Comparison of ENCODE assay signal across 9 cellular contexts in the genomic region with DNA sequence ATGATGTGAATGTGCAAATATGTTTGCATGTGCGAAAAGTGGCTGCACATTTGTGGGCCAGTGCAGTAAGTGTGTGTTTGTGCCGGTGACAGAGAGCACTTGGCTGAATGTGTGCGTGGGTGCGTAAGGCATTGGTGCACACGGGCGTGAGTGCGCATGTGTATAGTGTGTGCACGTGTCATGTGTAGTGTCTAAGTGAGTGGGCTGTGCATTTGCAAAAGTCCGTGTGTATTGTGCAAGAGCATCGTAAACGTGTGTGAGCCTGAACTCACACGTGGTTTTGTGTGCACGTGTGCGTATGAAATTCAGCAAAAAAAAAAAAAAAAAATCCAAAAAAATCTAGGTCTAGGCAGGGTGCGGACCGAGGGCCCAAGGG. TPM values are rescaled to one million over a fixed set of nuclear protein-coding genes. Genes with fewer than 3 reads are reported as not detected.
DNase-seq lines count a peak whose midpoint lies in the region; ATAC-seq and TF ChIP-seq lines count a peak whose summit lies in the region.
"Had no signal": no experiment of that assay in that cellular context is flagged by ENCODE, and none has a peak within 500 bp of the region (broad histone marks: within the 10 kb centered on the region; RNA-seq: fewer than 3 reads in every experiment).

No MANE protein-coding gene starts in this region.

- H3K9me3 ChIP-seq in CD4-positive, alpha-beta memory T cell (ENCODE audit: control insufficient read depth in 1 of 2, low read length in 2 of 2) = no peaks in the 10 kb centered on the region
- no peaks in the 10 kb centered on the region for H3K9me3 ChIP-seq in HEK293 (ENCODE audit: control insufficient read depth, insufficient read depth, low read depth, low read length)
- H3K9me3 ChIP-seq in prostate gland = no peaks in the 10 kb centered on the region

- H3K27ac Mint-ChIP-seq in CD4-positive, alpha-beta memory T cell = peak overlapping the region in 1 of 7 donors; percentile 6
- H3K27ac Mint-ChIP-seq in activated CD8-positive, alpha-beta T cell treated with anti-CD3 and anti-CD28 coated beads for 36 hours = no peak overlapping the region
- H3K27ac Mint-ChIP-seq: dendritic cell treated with granulocyte-macrophage colony-stimulating factor and Interleukin-4, amounts not matched to agents 40 ng/mL and 50 ng/mL, for 4 days had no signal

- CTCF ChIA-PET in CD4-positive, alpha-beta memory T cell (lab: Charles Lee; ENCODE audit: partially characterized antibody) = interaction anchor here (0.6 to 13.9 kb wide), 32 partner anchors 9 to 1346 kb away, joined by 3 to 406 read pairs (median 4); no protein-coding TSS in a partner anchor
- CTCF ChIA-PET in HEK293 (lab: Yijun Ruan, JAX) = interaction anchor here (0.6 to 5.4 kb wide), 36 partner anchors 9 to 1764 kb away, joined by 3 to 88 read pairs (median 4); no protein-coding TSS in a partner anchor
- CTCF ChIA-PET in activated CD8-positive, alpha-beta T cell treated with anti-CD3 and anti-CD28 coated beads for 36 hours (lab: Charles Lee) = interaction anchor here (0.7 to 4.1 kb wide), 38 partner anchors 10 to 1035 kb away, joined by 3 to 193 read pairs (median 4); no protein-coding TSS in a partner anchor

- H3K4me3 ChIP-seq in CD4-positive, alpha-beta memory T cell (ENCODE audit: low read length in 2 of 2) = peak overlapping the region; percentile 31 to 42
- H3K4me3 ChIP-seq in HEK293 (ENCODE audit: low read depth, low read length) (no peak overlapping the region), prostate gland (no peak overlapping the region)

- POLR2A ChIA-PET in CD4-positive, alpha-beta memory T cell (lab: Charles Lee; ENCODE audit: partially characterized antibody) = interaction anchor here (0.5 to 2.3 kb wide), 4 partner anchors 14 to 410 kb away, joined by 3 to 20 read pairs (median 4); no protein-coding TSS in a partner anchor
- POLR2A ChIA-PET in HEK293 (lab: Yijun Ruan, JAX) = interaction anchor here (0.6 to 1.4 kb wide), 3 partner anchors 12 to 1031 kb away, joined by 4 to 6 read pairs (median 4); no protein-coding TSS in a partner anchor
- POLR2A ChIA-PET in activated CD8-positive, alpha-beta T cell treated with anti-CD3 and anti-CD28 coated beads for 36 hours (lab: Charles Lee) = interaction anchor here (0.9 kb wide), 1 partner anchor 931 kb away, joined by 3 read pairs; no protein-coding TSS in a partner anchor

- intact Hi-C loops in CD4-positive, alpha-beta memory T cell (cut with micrococcal nuclease) = loop anchor here (1.0 to 5.0 kb wide), 4 partner anchors 411 to 1343 kb away; no protein-coding TSS in a partner anchor
- intact Hi-C loops in activated CD8-positive, alpha-beta T cell treated with anti-CD3 and anti-CD28 coated beads for 36 hours (cut with micrococcal nuclease) = loop anchor here (1.0 to 5.0 kb wide), 3 partner anchors 49 to 411 kb away; no protein-coding TSS in a partner anchor
- intact Hi-C loops in prostate gland (cut with DNase I) = loop anchor here (1.0 to 10.0 kb wide), 3 partner anchors 641 to 1281 kb away; no protein-coding TSS in a partner anchor

- TF ChIP-seq POLR2A in prostate gland (IDR thresholded peaks at IDR 0.05) = no peak

- H3K27me3 Mint-ChIP-seq in CD4-positive, alpha-beta memory T cell = peaks cover 45 to 53% of the 10 kb centered on the region in 2 donors
- H3K27me3 Mint-ChIP-seq in activated CD8-positive, alpha-beta T cell treated with anti-CD3 and anti-CD28 coated beads for 36 hours = peaks cover 48% of the 10 kb centered on the region

- H3K4me1 Mint-ChIP-seq in CD4-positive, alpha-beta memory T cell = peaks cover 18 to 32% (median 22%) of the 10 kb centered on the region in 4 donors
- H3K4me1 Mint-ChIP-seq in activated CD8-positive, alpha-beta T cell treated with anti-CD3 and anti-CD28 coated beads for 36 hours (ENCODE audit: low read depth) = peaks cover 15% of the 10 kb centered on the region

- WGBS in prostate gland = 22% methylated on average over 16 of the region's 16 CpGs

- H3K36me3 ChIP-seq in CD4-positive, alpha-beta memory T cell (ENCODE audit: insufficient read depth, low read length) = no peaks in the 10 kb centered on the region
- H3K36me3 ChIP-seq in HEK293 (ENCODE audit: control insufficient read depth in 2 of 2, insufficient read depth in 1 of 2, low read length in 2 of 2) (no peaks in the 10 kb centered on the region), prostate gland (no peaks in the 10 kb centered on the region)

- peak; percentile 11 for ATAC-seq in activated CD8-positive, alpha-beta T cell treated with anti-CD3 and anti-CD28 coated beads for 36 hours
- ATAC-seq in left lobe of liver = peak; percentile 7

- peak in 1 of 5 donors; percentile 35 for DNase-seq in CD4-positive, alpha-beta memory T cell
- peak; percentile 25 for DNase-seq in activated CD8-positive, alpha-beta T cell treated with anti-CD3 and anti-CD28 coated beads for 36 hours
- DNase-seq in left lobe of liver (ENCODE audit: low spot score) = no peak
- DNase-seq in prostate gland (ENCODE audit: low spot score) = no peak
- DNase-seq in NCI-H2107 (lab: John Stamatoyannopoulos, UW) = no peak
- DNase-seq in stimulated activated CD4-positive, alpha-beta T cell treated with anti-CD3 and anti-CD28 coated beads, Interleukin-1b, Interleukin-23, amount 100 ng/mL, for 48 hours = no peak
- DNase-seq in NCI-H2081 (lab: John Stamatoyannopoulos, UW) = no peak

- TF ChIP-seq CTCF in HEK293 (tag by site-specific recombination; IDR thresholded peaks at IDR 0.05) = no peak
- TF ChIP-seq CTCF in activated CD8-positive, alpha-beta T cell treated with anti-CD3 and anti-CD28 coated beads for 36 hours (IDR thresholded peaks at IDR 0.05) = no peak
- TF ChIP-seq CTCF in prostate gland (IDR thresholded peaks at IDR 0.05) = no peak

- peaks cover 30% of the 10 kb centered on the region for H3K27me3 ChIP-seq in CD4-positive, alpha-beta memory T cell (ENCODE audit: insufficient read depth, low read length)
- peaks cover 21% of the 10 kb centered on the region for H3K27me3 ChIP-seq in prostate gland (replicated peaks; ENCODE audit: insufficient read depth)

- no peak overlapping the region for H3K27ac ChIP-seq in CD4-positive, alpha-beta memory T cell (ENCODE audit: low read depth, low read length)
- H3K27ac ChIP-seq in HEK293 (ENCODE audit: extremely low read depth, low read depth, low read length) (no peak overlapping the region), prostate gland (no peak overlapping the region)

- H3K4me1 ChIP-seq in CD4-positive, alpha-beta memory T cell (ENCODE audit: insufficient read depth, low read length) = peaks cover 21% of the 10 kb centered on the region
- H3K4me1 ChIP-seq in HEK293 (ENCODE audit: control insufficient read depth, insufficient read depth, low read length) (no peaks in the 10 kb centered on the region), prostate gland (replicated peaks) (no peaks in the 10 kb centered on the region)

- H3K36me3 Mint-ChIP-seq in CD4-positive, alpha-beta memory T cell = no peaks in the 10 kb centered on the region
- no peaks in the 10 kb centered on the region for H3K36me3 Mint-ChIP-seq in activated CD8-positive, alpha-beta T cell treated with anti-CD3 and anti-CD28 coated beads for 36 hours (ENCODE audit: low read depth)

- peaks cover 0 to 3% (median 0%) of the 10 kb centered on the region in 8 donors for H3K9me3 Mint-ChIP-seq in CD4-positive, alpha-beta memory T cell
- no peaks in the 10 kb centered on the region for H3K9me3 Mint-ChIP-seq in activated CD8-positive, alpha-beta T cell treated with anti-CD3 and anti-CD28 coated beads for 36 hours
- H3K9me3 Mint-ChIP-seq: dendritic cell treated with granulocyte-macrophage colony-stimulating factor and Interleukin-4, amounts not matched to agents 40 ng/mL and 50 ng/mL, for 4 days had no signal

- H3K4me3 Mint-ChIP-seq in CD4-positive, alpha-beta memory T cell = peak overlapping the region; percentile 61 to 93 (median 86)
- H3K4me3 Mint-ChIP-seq in activated CD8-positive, alpha-beta T cell treated with anti-CD3 and anti-CD28 coated beads for 36 hours = peak overlapping the region; percentile 56

TF ChIP-seq in HEK293, 187 proteins besides CTCF, POLR2A, EP300 and RAD21 (continues in another document):
- TF ChIP-seq, protein P1, sequence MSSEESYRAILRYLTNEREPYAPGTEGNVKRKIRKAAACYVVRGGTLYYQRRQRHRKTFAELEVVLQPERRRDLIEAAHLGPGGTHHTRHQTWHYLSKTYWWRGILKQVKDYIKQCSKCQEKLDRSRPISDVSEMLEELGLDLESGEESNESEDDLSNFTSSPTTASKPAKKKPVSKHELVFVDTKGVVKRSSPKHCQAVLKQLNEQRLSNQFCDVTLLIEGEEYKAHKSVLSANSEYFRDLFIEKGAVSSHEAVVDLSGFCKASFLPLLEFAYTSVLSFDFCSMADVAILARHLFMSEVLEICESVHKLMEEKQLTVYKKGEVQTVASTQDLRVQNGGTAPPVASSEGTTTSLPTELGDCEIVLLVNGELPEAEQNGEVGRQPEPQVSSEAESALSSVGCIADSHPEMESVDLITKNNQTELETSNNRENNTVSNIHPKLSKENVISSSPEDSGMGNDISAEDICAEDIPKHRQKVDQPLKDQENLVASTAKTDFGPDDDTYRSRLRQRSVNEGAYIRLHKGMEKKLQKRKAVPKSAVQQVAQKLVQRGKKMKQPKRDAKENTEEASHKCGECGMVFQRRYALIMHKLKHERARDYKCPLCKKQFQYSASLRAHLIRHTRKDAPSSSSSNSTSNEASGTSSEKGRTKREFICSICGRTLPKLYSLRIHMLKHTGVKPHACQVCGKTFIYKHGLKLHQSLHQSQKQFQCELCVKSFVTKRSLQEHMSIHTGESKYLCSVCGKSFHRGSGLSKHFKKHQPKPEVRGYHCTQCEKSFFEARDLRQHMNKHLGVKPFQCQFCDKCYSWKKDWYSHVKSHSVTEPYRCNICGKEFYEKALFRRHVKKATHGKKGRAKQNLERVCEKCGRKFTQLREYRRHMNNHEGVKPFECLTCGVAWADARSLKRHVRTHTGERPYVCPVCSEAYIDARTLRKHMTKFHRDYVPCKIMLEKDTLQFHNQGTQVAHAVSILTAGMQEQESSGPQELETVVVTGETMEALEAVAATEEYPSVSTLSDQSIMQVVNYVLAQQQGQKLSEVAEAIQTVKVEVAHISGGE (tag by site-specific recombination; conservative IDR thresholded peaks at IDR 0.05; ENCODE audit: low read depth) = no peak
- TF ChIP-seq ZNF114 (tag by site-specific recombination; IDR thresholded peaks at IDR 0.05) = no peak
- no peak for TF ChIP-seq ZNF76 (tag by site-specific recombination; IDR thresholded peaks at IDR 0.05; ENCODE audit: borderline replicate concordance, low read depth)

RNA-seq across cellular contexts. Expression of a gene that starts 6.5 kb away (rescaled TPM):
- total RNA-seq in CD4-positive, alpha-beta memory T cell = 1 to 10 TPM in 1 of 2 experiments, under 1 TPM in 1; 0.35 to 1.4 TPM
- under 1 TPM; 0.12 to 0.18 TPM for polyA plus RNA-seq in CD4-positive, alpha-beta memory T cell
- under 1 TPM in 1 of 2 experiments, not detected in 1; 0.22 TPM for total RNA-seq in activated CD8-positive, alpha-beta T cell treated with anti-CD3 and anti-CD28 coated beads for 36 hours
- total RNA-seq in left lobe of liver (0.55 TPM), prostate gland (10 to 100 TPM in 1 of 2 donors, 1 to 10 TPM in 1; 4.8 to 20.4 TPM)

Comparison
In these comparisons a context has a peak if more than half of its experiments do, and no peak if none do; other contexts are left out.
1. H3K4me3 ChIP-seq: peak in CD4-positive, alpha-beta memory T cell (2 of 2); none in HEK293 (single experiment) and prostate gland (0 of 2).